Comparison of ENCODE assay signal across 8 cellular contexts in the genomic region with DNA sequence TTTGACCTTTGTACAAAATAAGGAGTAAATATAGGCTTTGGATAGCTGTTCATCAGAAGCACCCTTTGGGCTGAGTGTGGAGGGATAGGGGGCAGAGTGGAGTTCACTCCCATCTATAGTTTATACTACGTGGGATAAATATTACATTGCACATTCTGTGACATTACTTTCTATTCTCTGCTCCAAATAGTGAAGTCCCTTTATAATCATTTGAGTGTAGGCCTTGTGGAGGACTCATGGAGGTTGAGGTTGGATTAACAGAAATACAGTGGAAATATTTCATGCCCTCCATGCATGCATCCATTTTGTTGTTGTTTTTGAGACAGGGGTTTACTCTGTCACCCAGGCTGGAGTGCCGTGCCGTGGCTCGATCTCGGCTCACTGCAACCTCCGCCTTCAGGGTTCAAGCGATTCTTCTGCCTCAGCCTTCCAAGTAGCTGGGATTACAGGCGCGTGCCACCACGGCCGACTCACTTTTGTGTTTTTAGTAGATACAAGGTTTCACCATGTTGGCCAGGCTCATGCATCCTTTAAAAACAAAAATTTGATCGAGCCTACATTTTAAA. TPM values are rescaled to one million over a fixed set of nuclear protein-coding genes. Genes with fewer than 3 reads are reported as not detected.
DNase-seq lines count a peak whose midpoint lies in the region; TF ChIP-seq lines count a peak whose summit lies in the region.

No MANE protein-coding gene starts in this region.

- no peaks in the 10 kb centered on the region for H4K20me1 ChIP-seq in PC-9 (ENCODE audit: insufficient read depth)

- no peaks in the 10 kb centered on the region for H3K9me2 ChIP-seq in PC-9 (ENCODE audit: insufficient read depth)

- peak overlapping the region; percentile 85 for H2AFZ ChIP-seq in PC-9

- H3K79me2 ChIP-seq in PC-9 (ENCODE audit: low read depth), result peaks cover 14% of the 10 kb centered on the region; the same call in 1 of the 2 replicates

- no peaks in the 10 kb centered on the region for H3K27me3 ChIP-seq in PC-9 (ENCODE audit: insufficient read depth, low read depth)
- no peaks in the 10 kb centered on the region for H3K27me3 ChIP-seq in dorsolateral prefrontal cortex
- H3K27me3 ChIP-seq in mucosa of stomach (ENCODE audit: control insufficient read depth, insufficient read depth, low read length), result no peaks in the 10 kb centered on the region

- BruUV-seq in PC-9 (replicated peaks; lab: Mats Ljungman, UMichigan), result no TSS peak

- peak overlapping the region; percentile 78 for H3K4me3 ChIP-seq in PC-9
- peak overlapping the region; percentile 54 to 97 (median 87) for H3K4me3 ChIP-seq in dorsolateral prefrontal cortex
- H3K4me3 ChIP-seq in mucosa of stomach (ENCODE audit: low read length), result peak overlapping the region; percentile 24

- H3K9ac ChIP-seq in mucosa of stomach (ENCODE audit: low read length), result peak overlapping the region; percentile 88

- H3K36me3 ChIP-seq in PC-9 (ENCODE audit: low read depth) (no peaks in the 10 kb centered on the region), mucosa of stomach (ENCODE audit: control insufficient read depth, insufficient read depth, low read length) (no peaks in the 10 kb centered on the region)

- no peaks in the 10 kb centered on the region for H3K9me3 ChIP-seq in PC-9 (ENCODE audit: insufficient read depth, low read depth)
- H3K9me3 ChIP-seq in mucosa of stomach (ENCODE audit: control insufficient read depth, low read length), result no peaks in the 10 kb centered on the region

- H3F3A ChIP-seq in PC-9 (ENCODE audit: insufficient read depth, low read depth), result peaks cover 8% of the 10 kb centered on the region; the same call in 1 of the 2 replicates

- intact Hi-C loops in PC-9 (cut with micrococcal nuclease; ENCODE audit: unreplicated experiment), result no loop called here
- intact Hi-C loops in dorsolateral prefrontal cortex (cut with DNase I), result no loop called here

- CTCF ChIA-PET in PC-9 (lab: Charles Lee), result no interaction called here

- DNase-seq in NCI-H1694 treated with DMSO at 0.1 percent for 48 hours (lab: John Stamatoyannopoulos, UW) (peak; percentile 25), NCI-H1694 (lab: John Stamatoyannopoulos, UW) (no peak), PC-9 (no peak), dorsolateral prefrontal cortex (peak in 1 of 10 donors; percentile 31), NCI-H1105 (lab: John Stamatoyannopoulos, UW) (no peak), DMS53 treated with DMSO at 0.1 percent for 48 hours (lab: John Stamatoyannopoulos, UW; ENCODE audit: unreplicated experiment) (no peak), DMS114 treated with DMSO at 0.1 percent for 48 hours (lab: John Stamatoyannopoulos, UW; ENCODE audit: unreplicated experiment) (no peak)

- POLR2A ChIA-PET in PC-9 (lab: Charles Lee; ENCODE audit: unreplicated experiment), result no interaction called here

- H3K27ac ChIP-seq in PC-9, result no peak overlapping the region
- peak overlapping the region in 58 of 59 donors; percentile 2 to 99 (median 92) for H3K27ac ChIP-seq in dorsolateral prefrontal cortex

- H3K4me1 ChIP-seq in PC-9 (replicated peaks; ENCODE audit: insufficient read depth), result peaks cover 27% of the 10 kb centered on the region
- H3K4me1 ChIP-seq in mucosa of stomach (ENCODE audit: control insufficient read depth, insufficient read depth, low read length), result peaks cover 33% of the 10 kb centered on the region

- no peak for TF ChIP-seq CTCF in PC-9 (conservative IDR thresholded peaks at IDR 0.05)
- TF ChIP-seq CTCF in dorsolateral prefrontal cortex (IDR thresholded peaks at IDR 0.05 in 54 of 56, conservative IDR thresholded peaks at IDR 0.05 in 2 of 56; ENCODE audit: low read depth in 1 of 56, partially characterized antibody in 56 of 56), result peak in 38 of 56 donors; percentile 9 to 52 (median 32)

- H3K4me2 ChIP-seq in PC-9, result peak overlapping the region; percentile 84

RNA-seq across cellular contexts. Expression of gene CHPT1, which starts 1.4 kb away (rescaled TPM):
- total RNA-seq in PC-9 (2021) (4.8 and 6.1 TPM in 2 replicates), dorsolateral prefrontal cortex (100 to 1,000 TPM in 8 of 120 experiments, 10 to 100 TPM in 112; 43.8 to 129 (median 68.8) TPM)

RNA-seq across cellular contexts. Expression of gene SYCP3, which starts 40.4 kb away (rescaled TPM):
- total RNA-seq in PC-9 (2021), result 0.09 TPM in 1 of 2 replicates, not detected in the other
- total RNA-seq in dorsolateral prefrontal cortex, result 1 to 10 TPM in 12 of 120 experiments, under 1 TPM in 93, not detected in 15; 0.12 to 2.7 (median 0.52) TPM

Comparison
In these comparisons a context has a peak if more than half of its experiments do, and no peak if none do; other contexts are left out.
1. H3K4me3 ChIP-seq: peak in every context shown above with its lines; median percentile 87 in dorsolateral prefrontal cortex; 78 in PC-9; 24 in mucosa of stomach.